ENCODE assay signal across 1 cellular context in the genomic region with DNA sequence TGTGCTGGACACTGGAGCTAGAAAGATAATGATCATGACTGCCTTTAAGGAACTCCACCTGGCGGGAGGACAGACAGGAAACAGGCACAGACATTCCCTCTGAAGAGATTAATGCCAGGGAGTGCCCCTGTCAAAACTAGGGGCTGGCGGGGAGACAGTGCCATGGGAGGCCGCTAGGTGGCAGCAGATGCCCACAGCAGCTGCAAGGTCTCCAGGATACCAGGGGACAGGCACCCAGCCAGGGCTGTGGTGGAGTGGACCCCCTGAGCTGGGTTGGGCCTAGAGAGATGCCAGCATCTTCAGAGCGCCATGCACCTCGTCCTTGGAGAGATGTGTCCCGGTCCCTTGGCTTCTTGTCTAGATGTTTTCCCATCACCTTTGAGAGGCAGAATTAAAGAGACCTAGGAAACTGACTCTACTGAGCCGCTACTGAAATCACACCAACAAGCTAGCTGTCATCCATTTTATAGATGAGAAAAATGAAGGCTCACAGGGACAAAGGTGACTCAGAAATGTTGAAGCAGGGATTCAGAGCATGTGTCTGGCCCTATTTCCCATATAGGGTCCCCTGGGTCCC.
TF ChIP-seq lines count a peak whose summit lies in the region.

No MANE protein-coding gene starts in this region.

TF ChIP-seq in H1, 55 proteins besides CTCF, POLR2A, EP300 and RAD21:
- peak; percentile 62; the same call in 1 of the 2 replicates for TF ChIP-seq YY1 (IDR thresholded peaks at IDR 0.05; ENCODE audit: low read depth, low read length)
- no peak for TF ChIP-seq TAF1 (IDR thresholded peaks at IDR 0.05; ENCODE audit: low read depth, low read length)
- TF ChIP-seq SIN3A (conservative IDR thresholded peaks at IDR 0.05 in 1 of 2, IDR thresholded peaks at IDR 0.05 in 1 of 2; ENCODE audit: low read depth in 1 of 2, low read length in 2 of 2) = peak; percentile 73 to 88; a peak in 3 of 4 replicates
- peak; percentile 25; the same call in 1 of the 2 replicates for TF ChIP-seq TEAD4 (IDR thresholded peaks at IDR 0.05; ENCODE audit: low read depth, low read length)
